In the genomic region with DNA sequence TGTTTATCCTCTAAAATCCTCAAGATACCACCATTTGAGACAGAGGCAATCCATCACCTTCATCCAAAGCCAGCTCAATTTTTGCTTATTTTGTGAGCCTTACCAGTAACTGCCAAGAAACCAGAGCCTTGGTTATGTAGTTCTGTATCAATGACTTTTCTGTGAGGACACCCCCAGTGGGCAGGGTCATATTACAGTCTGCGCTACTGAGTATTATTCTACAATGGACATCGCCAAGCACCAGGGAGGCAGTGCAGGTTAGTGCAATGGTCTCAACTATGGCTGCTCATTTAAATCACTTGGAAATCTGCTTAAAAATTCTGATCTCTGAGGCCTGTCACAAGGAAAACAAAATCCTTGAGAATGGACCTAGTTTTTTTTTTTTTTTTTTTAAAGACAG, we compare ENCODE assay signal across 1 cellular context.
TF ChIP-seq lines count a peak whose summit lies in the region.

No MANE protein-coding gene starts in this region.

TF ChIP-seq in HCT116, 20 proteins besides CTCF, POLR2A, EP300 and RAD21 (continued from another document):
- TF ChIP-seq SIN3A (IDR thresholded peaks at IDR 0.05; ENCODE audit: low read depth): no peak
- TF ChIP-seq EGR1 (IDR thresholded peaks at IDR 0.05; ENCODE audit: low read depth): no peak
- no peak for TF ChIP-seq ELF1 (IDR thresholded peaks at IDR 0.05; ENCODE audit: borderline replicate concordance, low read depth)
- no peak for TF ChIP-seq ZNF274 (IDR thresholded peaks at IDR 0.05; ENCODE audit: low read depth, low read length)
- TF ChIP-seq, protein P1, sequence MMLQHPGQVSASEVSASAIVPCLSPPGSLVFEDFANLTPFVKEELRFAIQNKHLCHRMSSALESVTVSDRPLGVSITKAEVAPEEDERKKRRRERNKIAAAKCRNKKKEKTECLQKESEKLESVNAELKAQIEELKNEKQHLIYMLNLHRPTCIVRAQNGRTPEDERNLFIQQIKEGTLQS (IDR thresholded peaks at IDR 0.05): no peak
- no peak for TF ChIP-seq TCF7L2 (IDR thresholded peaks at IDR 0.05; ENCODE audit: borderline replicate concordance, extremely low read depth, insufficient read depth, insufficient read length)
- TF ChIP-seq SRF (IDR thresholded peaks at IDR 0.05; ENCODE audit: low read depth): no peak
- no peak for TF ChIP-seq EZH2 (IDR thresholded peaks at IDR 0.05)
- TF ChIP-seq FOSL1 (IDR thresholded peaks at IDR 0.05; ENCODE audit: low read depth): no peak
- no peak for TF ChIP-seq YY1 (IDR thresholded peaks at IDR 0.05; ENCODE audit: extremely low read depth, insufficient replicate concordance, low read depth, low read length)
- no peak for TF ChIP-seq SP1 (IDR thresholded peaks at IDR 0.05; ENCODE audit: low read depth)
- no peak for TF ChIP-seq CBX3 (IDR thresholded peaks at IDR 0.05; ENCODE audit: low read depth)
- TF ChIP-seq EZH2phosphoT487 (IDR thresholded peaks at IDR 0.05; ENCODE audit: borderline replicate concordance): no peak
- no peak for TF ChIP-seq POLR2AphosphoS5 (IDR thresholded peaks at IDR 0.05; ENCODE audit: low read depth, low read length)
- TF ChIP-seq, protein P2, sequence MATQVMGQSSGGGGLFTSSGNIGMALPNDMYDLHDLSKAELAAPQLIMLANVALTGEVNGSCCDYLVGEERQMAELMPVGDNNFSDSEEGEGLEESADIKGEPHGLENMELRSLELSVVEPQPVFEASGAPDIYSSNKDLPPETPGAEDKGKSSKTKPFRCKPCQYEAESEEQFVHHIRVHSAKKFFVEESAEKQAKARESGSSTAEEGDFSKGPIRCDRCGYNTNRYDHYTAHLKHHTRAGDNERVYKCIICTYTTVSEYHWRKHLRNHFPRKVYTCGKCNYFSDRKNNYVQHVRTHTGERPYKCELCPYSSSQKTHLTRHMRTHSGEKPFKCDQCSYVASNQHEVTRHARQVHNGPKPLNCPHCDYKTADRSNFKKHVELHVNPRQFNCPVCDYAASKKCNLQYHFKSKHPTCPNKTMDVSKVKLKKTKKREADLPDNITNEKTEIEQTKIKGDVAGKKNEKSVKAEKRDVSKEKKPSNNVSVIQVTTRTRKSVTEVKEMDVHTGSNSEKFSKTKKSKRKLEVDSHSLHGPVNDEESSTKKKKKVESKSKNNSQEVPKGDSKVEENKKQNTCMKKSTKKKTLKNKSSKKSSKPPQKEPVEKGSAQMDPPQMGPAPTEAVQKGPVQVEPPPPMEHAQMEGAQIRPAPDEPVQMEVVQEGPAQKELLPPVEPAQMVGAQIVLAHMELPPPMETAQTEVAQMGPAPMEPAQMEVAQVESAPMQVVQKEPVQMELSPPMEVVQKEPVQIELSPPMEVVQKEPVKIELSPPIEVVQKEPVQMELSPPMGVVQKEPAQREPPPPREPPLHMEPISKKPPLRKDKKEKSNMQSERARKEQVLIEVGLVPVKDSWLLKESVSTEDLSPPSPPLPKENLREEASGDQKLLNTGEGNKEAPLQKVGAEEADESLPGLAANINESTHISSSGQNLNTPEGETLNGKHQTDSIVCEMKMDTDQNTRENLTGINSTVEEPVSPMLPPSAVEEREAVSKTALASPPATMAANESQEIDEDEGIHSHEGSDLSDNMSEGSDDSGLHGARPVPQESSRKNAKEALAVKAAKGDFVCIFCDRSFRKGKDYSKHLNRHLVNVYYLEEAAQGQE (IDR thresholded peaks at IDR 0.05; ENCODE audit: low read depth): no peak
- no peak for TF ChIP-seq ZFX (IDR thresholded peaks at IDR 0.05)
